In genomic region chr16:83814654-83814985, GRCh38 we compare ENCODE assay signal across 12 cellular contexts. TPM values are rescaled to one million over a fixed set of nuclear protein-coding genes. Genes with fewer than 3 reads are reported as not detected.
DNase-seq lines count a peak whose midpoint lies in the region; ATAC-seq and TF ChIP-seq lines count a peak whose summit lies in the region.
"Had no signal": no experiment of that assay in that cellular context is flagged by ENCODE, and none has a peak within 500 bp of the region (broad histone marks: within the 10 kb centered on the region; RNA-seq: fewer than 3 reads in every experiment).

No MANE protein-coding gene starts in this region.

- peak overlapping the region; percentile 24 for H3K27ac Mint-ChIP-seq in activated naive CD4-positive, alpha-beta T cell treated with anti-CD3 and anti-CD28 coated beads for 36 hours
- peak overlapping the region in 3 of 5 experiments; percentile 78 to 86 (median 84) for H3K27ac Mint-ChIP-seq in brain
- peak overlapping the region in 2 of 10 donors; percentile 7 to 13 for H3K27ac Mint-ChIP-seq in naive thymus-derived CD8-positive, alpha-beta T cell
- H3K27ac Mint-ChIP-seq: CD8-positive, alpha-beta T cell had no signal

- POLR2A ChIA-PET in naive thymus-derived CD8-positive, alpha-beta T cell (lab: Charles Lee) = no interaction called here

- H3K36me3 Mint-ChIP-seq in activated naive CD4-positive, alpha-beta T cell treated with anti-CD3 and anti-CD28 coated beads for 36 hours (ENCODE audit: low read depth) = peaks cover 6% of the 10 kb centered on the region
- peaks cover 35% of the 10 kb centered on the region for H3K36me3 Mint-ChIP-seq in brain
- H3K36me3 Mint-ChIP-seq in naive thymus-derived CD8-positive, alpha-beta T cell = peaks cover 0 to 37% (median 15%) of the 10 kb centered on the region in 3 donors

- in situ Hi-C loops in transverse colon (cut with MboI; ENCODE audit: low pct_ligation_motif_present in 1 of 4, low pct_unique_long_range_greater_than_20kb in 1 of 4, low sequenced_read_pairs in 3 of 4) = loop anchor here in 3 of 4 donors (25.0 kb wide), 2 partner anchors 248 to 373 kb away; partner anchors contain the start of genes ADAD2 (in 1 of the 3) and TAF1C (in 1 of the 3)

- intact Hi-C loops in activated naive CD4-positive, alpha-beta T cell treated with anti-CD3 and anti-CD28 coated beads for 36 hours (cut with micrococcal nuclease) = no loop called here
- intact Hi-C loops in transverse colon (cut with DNase I; ENCODE audit: low total_unique reads) = no loop called here

- H3K4me1 Mint-ChIP-seq in activated naive CD4-positive, alpha-beta T cell treated with anti-CD3 and anti-CD28 coated beads for 36 hours (ENCODE audit: low read depth) = peaks cover 17% of the 10 kb centered on the region
- peaks cover 47% of the 10 kb centered on the region for H3K4me1 Mint-ChIP-seq in brain
- peaks cover 0 to 21% (median 11%) of the 10 kb centered on the region in 4 donors for H3K4me1 Mint-ChIP-seq in naive thymus-derived CD8-positive, alpha-beta T cell

- WGBS in mesodermal cell (ENCODE audit: insufficient coverage in 2 of 2), 2 experiments = 71 to 78% methylated on average over 1 of the region's 4 CpGs
- WGBS in transverse colon (ENCODE audit: low coverage in 1 of 2), 2 donors = 62 to 64% methylated on average over 4 of the region's 4 CpGs

- DNase-seq in activated naive CD4-positive, alpha-beta T cell treated with anti-CD3 and anti-CD28 coated beads for 36 hours = no peak
- DNase-seq in activated naive CD4-positive, alpha-beta T cell (lab: John Stamatoyannopoulos, UW) = no peak
- DNase-seq in transverse colon = no peak
- no peak for DNase-seq in naive thymus-derived CD8-positive, alpha-beta T cell
- DNase-seq: 8988T; CD8-positive, alpha-beta T cell; foreskin melanocyte; stimulated activated CD4-positive, alpha-beta T cell treated with anti-CD3 and anti-CD28 coated beads, Interleukin-4, amount 100 ng/mL, for 24 hours had no signal

- no peak overlapping the region for H3K4me3 ChIP-seq in mesodermal cell (ENCODE audit: extremely low read depth, insufficient read depth, low read length, poor library complexity, severe bottlenecking)
- peak overlapping the region in 1 of 4 donors; percentile 6 for H3K4me3 ChIP-seq in transverse colon

- no peaks in the 10 kb centered on the region for H3K9me3 Mint-ChIP-seq in activated naive CD4-positive, alpha-beta T cell treated with anti-CD3 and anti-CD28 coated beads for 36 hours
- no peaks in the 10 kb centered on the region for H3K9me3 Mint-ChIP-seq in brain
- no peaks in the 10 kb centered on the region for H3K9me3 Mint-ChIP-seq in naive thymus-derived CD8-positive, alpha-beta T cell
- H3K9me3 Mint-ChIP-seq: CD8-positive, alpha-beta T cell had no signal

- no peak overlapping the region for H3K4me3 Mint-ChIP-seq in activated naive CD4-positive, alpha-beta T cell treated with anti-CD3 and anti-CD28 coated beads for 36 hours
- peak overlapping the region in 2 of 5 experiments; percentile 12 to 62 for H3K4me3 Mint-ChIP-seq in brain
- H3K4me3 Mint-ChIP-seq in naive thymus-derived CD8-positive, alpha-beta T cell = no peak overlapping the region
- H3K4me3 Mint-ChIP-seq: CD8-positive, alpha-beta T cell had no signal

- peak overlapping the region; percentile 92 for H3K27ac ChIP-seq in mesodermal cell (ENCODE audit: low read depth, low read length, severe bottlenecking)
- peak overlapping the region; percentile 27 to 67 (median 60) for H3K27ac ChIP-seq in transverse colon

- TF ChIP-seq CTCF in brain (conservative IDR thresholded peaks at IDR 0.05) (no peak), transverse colon (IDR thresholded peaks at IDR 0.05) (no peak)

- H3K9me3 ChIP-seq in mesodermal cell (ENCODE audit: control insufficient read depth, low read length) (no peaks in the 10 kb centered on the region), transverse colon (no peaks in the 10 kb centered on the region)

- no peak for TF ChIP-seq POLR2A in transverse colon (IDR thresholded peaks at IDR 0.05)

- CTCF ChIA-PET in activated naive CD4-positive, alpha-beta T cell treated with anti-CD3 and anti-CD28 coated beads for 36 hours (lab: Charles Lee) = interaction anchor here (1.2 to 2.1 kb wide), 2 partner anchors 10 to 12 kb away, joined by 3 to 7 read pairs; no protein-coding TSS in a partner anchor

- no peak for TF ChIP-seq EP300 in transverse colon (IDR thresholded peaks at IDR 0.05; ENCODE audit: low read depth)

- ATAC-seq in HG03159 (IDR thresholded peaks at IDR 0.05; ENCODE audit: unreplicated experiment) (no peak), GM21619 (IDR thresholded peaks at IDR 0.05; ENCODE audit: unreplicated experiment) (no peak)
- ATAC-seq in naive thymus-derived CD8-positive, alpha-beta T cell = no peak
- ATAC-seq: CD8-positive, alpha-beta T cell had no signal

- no peaks in the 10 kb centered on the region for H3K27me3 Mint-ChIP-seq in activated naive CD4-positive, alpha-beta T cell treated with anti-CD3 and anti-CD28 coated beads for 36 hours (ENCODE audit: low read depth)
- H3K27me3 Mint-ChIP-seq in brain = peaks cover 4% of the 10 kb centered on the region
- H3K27me3 Mint-ChIP-seq in naive thymus-derived CD8-positive, alpha-beta T cell = no peaks in the 10 kb centered on the region

- H3K4me1 ChIP-seq in mesodermal cell (ENCODE audit: control insufficient read depth, insufficient read depth, low read length, poor library complexity, severe bottlenecking) (peaks cover 23% of the 10 kb centered on the region), transverse colon (peaks cover 7 to 35% (median 18%) of the 10 kb centered on the region in 4 donors)

- peaks cover 33% of the 10 kb centered on the region for H3K36me3 ChIP-seq in mesodermal cell (ENCODE audit: control insufficient read depth, insufficient read depth, low read length)
- no peaks in the 10 kb centered on the region for H3K36me3 ChIP-seq in transverse colon

- H3K27me3 ChIP-seq in transverse colon = no peaks in the 10 kb centered on the region

RNA-seq across cellular contexts. Expression of gene HSBP1, which starts 6.8 kb away (rescaled TPM):
- total RNA-seq in activated naive CD4-positive, alpha-beta T cell treated with anti-CD3 and anti-CD28 coated beads for 36 hours = 10 to 100 TPM; 72.1 to 72.8 TPM
- 208 TPM for polyA plus RNA-seq in brain (ENCODE audit: insufficient read depth, low read depth, low replicate concordance)
- polyA plus RNA-seq in mesodermal cell (2013, experiment 1 of 2) = 201 TPM
- 229 TPM for polyA plus RNA-seq in mesodermal cell (2013, experiment 2 of 2)
- total RNA-seq in transverse colon = 10 to 100 TPM in 2 of 4 donors, 1 to 10 TPM in 2; 3.4 to 14.0 (median 10.8) TPM
- 10 to 100 TPM; 25.3 to 30.1 TPM for total RNA-seq in naive thymus-derived CD8-positive, alpha-beta T cell
- polyA plus RNA-seq in naive thymus-derived CD8-positive, alpha-beta T cell = 10 to 100 TPM; 17.6 to 25.6 (median 20.8) TPM
